In genomic region chr21:43718872-43719747, GRCh38 we compare ENCODE assay signal across 1 cellular context.
TF ChIP-seq lines count a peak whose summit lies in the region.

Gene PDXK, plus strand, starts transcription at chr21:43719129. Its CDS starts 166 bp downstream, at chr21:43719295.

TF ChIP-seq in HepG2, 621 proteins besides CTCF, POLR2A, EP300 and RAD21 (continued from another document and continues in another):
- TF ChIP-seq MXD3 (CRISPR knock-in tag; IDR thresholded peaks at IDR 0.05) (peak; percentile 31; the same call in 1 of the 2 replicates), ZNF318 (CRISPR knock-in tag; IDR thresholded peaks at IDR 0.05) (no peak), FIP1L1 (IDR thresholded peaks at IDR 0.05; ENCODE audit: borderline replicate concordance, insufficient read depth, low read depth, low read length) (no peak), ZNF839 (CRISPR knock-in tag; IDR thresholded peaks at IDR 0.05; ENCODE audit: borderline replicate concordance) (no peak), RFXAP (CRISPR knock-in tag; IDR thresholded peaks at IDR 0.05; ENCODE audit: borderline replicate concordance) (no peak), GABPA (IDR thresholded peaks at IDR 0.05; ENCODE audit: low read depth, low read length) (no peak), GABPA (CRISPR knock-in tag; IDR thresholded peaks at IDR 0.05; ENCODE audit: low read depth) (no peak), SMAD1 (CRISPR knock-in tag; IDR thresholded peaks at IDR 0.05; ENCODE audit: borderline replicate concordance, low read depth) (no peak), MZF1 (CRISPR knock-in tag; IDR thresholded peaks at IDR 0.05; ENCODE audit: borderline replicate concordance) (no peak), SP2 (CRISPR knock-in tag; IDR thresholded peaks at IDR 0.05) (no peak; the same call in 1 of the 2 replicates), ZNF207 (IDR thresholded peaks at IDR 0.05; ENCODE audit: borderline replicate concordance) (no peak), FOSL2 (CRISPR knock-in tag; IDR thresholded peaks at IDR 0.05) (peak; percentile 37), KAT2B (IDR thresholded peaks at IDR 0.05; ENCODE audit: borderline replicate concordance, low read depth, low read length) (no peak), TBX3 (IDR thresholded peaks at IDR 0.05; ENCODE audit: borderline replicate concordance) (no peak), NFATC3 (CRISPR knock-in tag; IDR thresholded peaks at IDR 0.05) (no peak), ZFP36L1 (CRISPR knock-in tag; IDR thresholded peaks at IDR 0.05) (no peak), ZNF790 (CRISPR knock-in tag; IDR thresholded peaks at IDR 0.05; ENCODE audit: borderline replicate concordance) (no peak), AGO1 (IDR thresholded peaks at IDR 0.05; ENCODE audit: low read depth, low read length, poor library complexity, severe bottlenecking) (no peak), PAXIP1 (CRISPR knock-in tag; conservative IDR thresholded peaks at IDR 0.05) (no peak), ZNF770 (CRISPR knock-in tag; IDR thresholded peaks at IDR 0.05) (peak; percentile 10; the same call in 1 of the 2 replicates), ETS1 (CRISPR knock-in tag; IDR thresholded peaks at IDR 0.05) (no peak), UBTF (CRISPR knock-in tag; IDR thresholded peaks at IDR 0.05) (peak; percentile 79; the same call in 1 of the 2 replicates), NFE2L2 (IDR thresholded peaks at IDR 0.05; ENCODE audit: low read length) (no peak), SRF (IDR thresholded peaks at IDR 0.05; ENCODE audit: low read depth, low read length) (no peak), KLF13 (CRISPR knock-in tag; IDR thresholded peaks at IDR 0.05) (no peak), ZBTB21 (CRISPR knock-in tag; IDR thresholded peaks at IDR 0.05) (no peak), ZNF512 (CRISPR knock-in tag; IDR thresholded peaks at IDR 0.05) (no peak), IKZF4 (CRISPR knock-in tag; IDR thresholded peaks at IDR 0.05; ENCODE audit: borderline replicate concordance, low read depth, not compliant biosample characterization) (peak; percentile 18), ZNF878 (CRISPR knock-in tag; IDR thresholded peaks at IDR 0.05) (no peak), ZNF496 (CRISPR knock-in tag; IDR thresholded peaks at IDR 0.05; ENCODE audit: insufficient replicate concordance) (no peak), CERS6 (CRISPR knock-in tag; IDR thresholded peaks at IDR 0.05) (no peak), IKZF1 (IDR thresholded peaks at IDR 0.05) (no peak), ZFP90 (CRISPR knock-in tag; IDR thresholded peaks at IDR 0.05; ENCODE audit: borderline replicate concordance) (no peak; the same call in 1 of the 2 replicates), PITX1 (CRISPR knock-in tag; IDR thresholded peaks at IDR 0.05) (no peak), ZBTB25 (CRISPR knock-in tag; IDR thresholded peaks at IDR 0.05) (no peak), BATF2 (CRISPR knock-in tag; IDR thresholded peaks at IDR 0.05) (no peak), MTA1 (CRISPR knock-in tag; IDR thresholded peaks at IDR 0.05; ENCODE audit: borderline replicate concordance) (peak; percentile 12; the same call in 1 of the 2 replicates)
